Comparison of ENCODE assay signal across 1 cellular context in genomic region chr7:66537380-66537779, GRCh38.
TF ChIP-seq lines count a peak whose summit lies in the region.

No MANE protein-coding gene starts in this region.

TF ChIP-seq in HepG2, 621 proteins besides CTCF, POLR2A, EP300 and RAD21 (continued from another document):
- TF ChIP-seq, protein P1, sequence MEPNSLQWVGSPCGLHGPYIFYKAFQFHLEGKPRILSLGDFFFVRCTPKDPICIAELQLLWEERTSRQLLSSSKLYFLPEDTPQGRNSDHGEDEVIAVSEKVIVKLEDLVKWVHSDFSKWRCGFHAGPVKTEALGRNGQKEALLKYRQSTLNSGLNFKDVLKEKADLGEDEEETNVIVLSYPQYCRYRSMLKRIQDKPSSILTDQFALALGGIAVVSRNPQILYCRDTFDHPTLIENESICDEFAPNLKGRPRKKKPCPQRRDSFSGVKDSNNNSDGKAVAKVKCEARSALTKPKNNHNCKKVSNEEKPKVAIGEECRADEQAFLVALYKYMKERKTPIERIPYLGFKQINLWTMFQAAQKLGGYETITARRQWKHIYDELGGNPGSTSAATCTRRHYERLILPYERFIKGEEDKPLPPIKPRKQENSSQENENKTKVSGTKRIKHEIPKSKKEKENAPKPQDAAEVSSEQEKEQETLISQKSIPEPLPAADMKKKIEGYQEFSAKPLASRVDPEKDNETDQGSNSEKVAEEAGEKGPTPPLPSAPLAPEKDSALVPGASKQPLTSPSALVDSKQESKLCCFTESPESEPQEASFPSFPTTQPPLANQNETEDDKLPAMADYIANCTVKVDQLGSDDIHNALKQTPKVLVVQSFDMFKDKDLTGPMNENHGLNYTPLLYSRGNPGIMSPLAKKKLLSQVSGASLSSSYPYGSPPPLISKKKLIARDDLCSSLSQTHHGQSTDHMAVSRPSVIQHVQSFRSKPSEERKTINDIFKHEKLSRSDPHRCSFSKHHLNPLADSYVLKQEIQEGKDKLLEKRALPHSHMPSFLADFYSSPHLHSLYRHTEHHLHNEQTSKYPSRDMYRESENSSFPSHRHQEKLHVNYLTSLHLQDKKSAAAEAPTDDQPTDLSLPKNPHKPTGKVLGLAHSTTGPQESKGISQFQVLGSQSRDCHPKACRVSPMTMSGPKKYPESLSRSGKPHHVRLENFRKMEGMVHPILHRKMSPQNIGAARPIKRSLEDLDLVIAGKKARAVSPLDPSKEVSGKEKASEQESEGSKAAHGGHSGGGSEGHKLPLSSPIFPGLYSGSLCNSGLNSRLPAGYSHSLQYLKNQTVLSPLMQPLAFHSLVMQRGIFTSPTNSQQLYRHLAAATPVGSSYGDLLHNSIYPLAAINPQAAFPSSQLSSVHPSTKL (CRISPR knock-in tag; IDR thresholded peaks at IDR 0.05), result no peak
- TF ChIP-seq MLXIP (CRISPR knock-in tag; IDR thresholded peaks at IDR 0.05; ENCODE audit: borderline replicate concordance) (no peak), PREB (CRISPR knock-in tag; IDR thresholded peaks at IDR 0.05) (no peak), ZSCAN9 (CRISPR knock-in tag; IDR thresholded peaks at IDR 0.05; ENCODE audit: borderline replicate concordance) (no peak), ZNF343 (CRISPR knock-in tag; IDR thresholded peaks at IDR 0.05) (no peak), ATRX (CRISPR knock-in tag; IDR thresholded peaks at IDR 0.05; ENCODE audit: borderline replicate concordance) (no peak), HMG20B (CRISPR knock-in tag; conservative IDR thresholded peaks at IDR 0.05) (no peak), MAFK (conservative IDR thresholded peaks at IDR 0.05 in 1 of 2, IDR thresholded peaks at IDR 0.05 in 1 of 2; ENCODE audit: low read length in 2 of 2) (no peak), ZNF12 (CRISPR knock-in tag; IDR thresholded peaks at IDR 0.05) (no peak), RBAK (CRISPR knock-in tag; IDR thresholded peaks at IDR 0.05) (no peak), FIP1L1 (IDR thresholded peaks at IDR 0.05; ENCODE audit: borderline replicate concordance, insufficient read depth, low read depth, low read length) (no peak), GATAD2A (CRISPR knock-in tag; IDR thresholded peaks at IDR 0.05) (no peak)
- TF ChIP-seq, protein P2, sequence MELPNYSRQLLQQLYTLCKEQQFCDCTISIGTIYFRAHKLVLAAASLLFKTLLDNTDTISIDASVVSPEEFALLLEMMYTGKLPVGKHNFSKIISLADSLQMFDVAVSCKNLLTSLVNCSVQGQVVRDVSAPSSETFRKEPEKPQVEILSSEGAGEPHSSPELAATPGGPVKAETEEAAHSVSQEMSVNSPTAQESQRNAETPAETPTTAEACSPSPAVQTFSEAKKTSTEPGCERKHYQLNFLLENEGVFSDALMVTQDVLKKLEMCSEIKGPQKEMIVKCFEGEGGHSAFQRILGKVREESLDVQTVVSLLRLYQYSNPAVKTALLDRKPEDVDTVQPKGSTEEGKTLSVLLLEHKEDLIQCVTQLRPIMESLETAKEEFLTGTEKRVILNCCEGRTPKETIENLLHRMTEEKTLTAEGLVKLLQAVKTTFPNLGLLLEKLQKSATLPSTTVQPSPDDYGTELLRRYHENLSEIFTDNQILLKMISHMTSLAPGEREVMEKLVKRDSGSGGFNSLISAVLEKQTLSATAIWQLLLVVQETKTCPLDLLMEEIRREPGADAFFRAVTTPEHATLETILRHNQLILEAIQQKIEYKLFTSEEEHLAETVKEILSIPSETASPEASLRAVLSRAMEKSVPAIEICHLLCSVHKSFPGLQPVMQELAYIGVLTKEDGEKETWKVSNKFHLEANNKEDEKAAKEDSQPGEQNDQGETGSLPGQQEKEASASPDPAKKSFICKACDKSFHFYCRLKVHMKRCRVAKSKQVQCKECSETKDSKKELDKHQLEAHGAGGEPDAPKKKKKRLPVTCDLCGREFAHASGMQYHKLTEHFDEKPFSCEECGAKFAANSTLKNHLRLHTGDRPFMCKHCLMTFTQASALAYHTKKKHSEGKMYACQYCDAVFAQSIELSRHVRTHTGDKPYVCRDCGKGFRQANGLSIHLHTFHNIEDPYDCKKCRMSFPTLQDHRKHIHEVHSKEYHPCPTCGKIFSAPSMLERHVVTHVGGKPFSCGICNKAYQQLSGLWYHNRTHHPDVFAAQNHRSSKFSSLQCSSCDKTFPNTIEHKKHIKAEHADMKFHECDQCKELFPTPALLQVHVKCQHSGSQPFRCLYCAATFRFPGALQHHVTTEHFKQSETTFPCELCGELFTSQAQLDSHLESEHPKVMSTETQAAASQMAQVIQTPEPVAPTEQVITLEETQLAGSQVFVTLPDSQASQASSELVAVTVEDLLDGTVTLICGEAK (IDR thresholded peaks at IDR 0.05), result no peak
- TF ChIP-seq, protein P2 (CRISPR knock-in tag; IDR thresholded peaks at IDR 0.05), result no peak
- TF ChIP-seq, protein P3, sequence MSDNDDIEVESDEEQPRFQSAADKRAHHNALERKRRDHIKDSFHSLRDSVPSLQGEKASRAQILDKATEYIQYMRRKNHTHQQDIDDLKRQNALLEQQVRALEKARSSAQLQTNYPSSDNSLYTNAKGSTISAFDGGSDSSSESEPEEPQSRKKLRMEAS (IDR thresholded peaks at IDR 0.05), result no peak
